In the genomic region with DNA sequence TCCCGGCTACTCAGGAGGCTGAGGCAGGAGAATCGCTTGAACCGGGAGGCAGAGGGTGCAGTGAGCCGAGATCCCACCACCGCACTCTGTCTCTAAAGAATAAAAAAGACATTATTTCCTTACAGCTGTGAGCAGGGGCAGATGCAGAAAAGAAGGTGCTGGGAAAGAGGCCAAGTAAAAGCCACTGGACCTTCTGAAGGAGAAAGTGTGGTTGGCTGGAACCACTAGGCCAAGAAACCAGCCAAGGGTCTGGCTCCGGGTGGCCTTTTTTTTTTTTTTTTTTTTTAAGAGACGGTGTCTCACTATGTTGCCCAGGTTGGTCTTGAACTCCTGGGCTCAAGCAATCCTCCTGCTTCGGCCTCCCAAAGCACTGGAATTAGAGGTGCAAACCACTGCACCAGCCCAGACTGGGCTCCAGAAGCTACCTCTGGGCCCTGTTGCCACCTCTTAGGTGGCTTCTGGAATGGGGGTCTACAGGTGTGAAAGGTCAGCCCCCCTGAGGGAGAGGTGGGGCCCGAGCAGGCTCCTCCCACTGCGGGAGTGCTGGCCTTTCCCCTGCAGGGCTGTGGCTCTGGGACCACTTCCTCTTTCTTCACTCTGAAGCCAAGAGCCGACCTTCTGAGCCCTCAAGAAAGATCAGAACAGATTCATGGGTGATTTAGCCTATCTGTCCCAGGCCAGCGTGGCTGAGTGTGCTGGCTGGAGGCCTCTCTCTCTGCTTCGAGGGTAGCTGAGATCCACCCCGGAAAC, we compare ENCODE assay signal across 9 cellular contexts. TPM values are rescaled to one million over a fixed set of nuclear protein-coding genes. Genes with fewer than 3 reads are reported as not detected.
DNase-seq lines count a peak whose midpoint lies in the region; ATAC-seq lines count a peak whose summit lies in the region.
"Had no signal": no experiment of that assay in that cellular context is flagged by ENCODE, and none has a peak within 500 bp of the region (broad histone marks: within the 10 kb centered on the region; RNA-seq: fewer than 3 reads in every experiment).

A gene with protein sequence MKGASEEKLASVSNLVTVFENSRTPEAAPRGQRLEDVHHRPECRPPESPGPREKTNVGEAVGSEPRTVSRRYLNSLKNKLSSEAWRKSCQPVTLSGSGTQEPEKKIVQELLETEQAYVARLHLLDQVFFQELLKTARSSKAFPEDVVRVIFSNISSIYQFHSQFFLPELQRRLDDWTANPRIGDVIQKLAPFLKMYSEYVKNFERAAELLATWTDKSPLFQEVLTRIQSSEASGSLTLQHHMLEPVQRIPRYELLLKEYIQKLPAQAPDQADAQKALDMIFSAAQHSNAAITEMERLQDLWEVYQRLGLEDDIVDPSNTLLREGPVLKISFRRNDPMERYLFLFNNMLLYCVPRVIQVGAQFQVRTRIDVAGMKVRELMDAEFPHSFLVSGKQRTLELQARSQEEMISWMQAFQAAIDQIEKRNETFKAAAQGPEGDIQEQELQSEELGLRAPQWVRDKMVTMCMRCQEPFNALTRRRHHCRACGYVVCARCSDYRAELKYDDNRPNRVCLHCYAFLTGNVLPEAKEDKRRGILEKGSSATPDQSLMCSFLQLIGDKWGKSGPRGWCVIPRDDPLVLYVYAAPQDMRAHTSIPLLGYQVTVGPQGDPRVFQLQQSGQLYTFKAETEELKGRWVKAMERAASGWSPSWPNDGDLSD (plus strand): TSS at position 595 of the 750 bp plus-strand sequence. CDS start 163 bp downstream, outside the sequence.

- peak within 1 kb of the TSS; percentile 71 for H3K27ac Mint-ChIP-seq in activated CD8-positive, alpha-beta T cell treated with anti-CD3 and anti-CD28 coated beads, Interleukin-2, amount 10 ng/mL, durations not matched to agents 7 days and 5 days
- H3K27ac Mint-ChIP-seq in naive B cell, result peak within 1 kb of the TSS; percentile 93 to 99 (median 96)

- POLR2A ChIA-PET in activated CD8-positive, alpha-beta T cell treated with anti-CD3 and anti-CD28 coated beads, Interleukin-2, amount 10 ng/mL, durations not matched to agents 7 days and 5 days (lab: Charles Lee), result interaction anchor here (0.6 to 2.4 kb wide), 3 partner anchors 12 to 20 kb away, joined by 3 to 11 read pairs (median 3); a partner anchor contains a TSS

- H3K27me3 Mint-ChIP-seq in activated CD8-positive, alpha-beta T cell treated with anti-CD3 and anti-CD28 coated beads, Interleukin-2, amount 10 ng/mL, durations not matched to agents 7 days and 5 days (ENCODE audit: low read depth), result peaks cover 3% of the 10 kb centered on the region
- H3K27me3 Mint-ChIP-seq in naive B cell, result no peaks in the 10 kb centered on the region

- H3K4me3 Mint-ChIP-seq in activated CD8-positive, alpha-beta T cell treated with anti-CD3 and anti-CD28 coated beads, Interleukin-2, amount 10 ng/mL, durations not matched to agents 7 days and 5 days, result peak within 1 kb of the TSS; percentile 56
- peak within 1 kb of the TSS; percentile 97 to 100 (median 100) for H3K4me3 Mint-ChIP-seq in naive B cell

- no peaks in the 10 kb centered on the region for H3K9me3 Mint-ChIP-seq in activated CD8-positive, alpha-beta T cell treated with anti-CD3 and anti-CD28 coated beads, Interleukin-2, amount 10 ng/mL, durations not matched to agents 7 days and 5 days (ENCODE audit: insufficient read depth)
- no peaks in the 10 kb centered on the region for H3K9me3 Mint-ChIP-seq in naive B cell

- H3K4me1 Mint-ChIP-seq in activated CD8-positive, alpha-beta T cell treated with anti-CD3 and anti-CD28 coated beads, Interleukin-2, amount 10 ng/mL, durations not matched to agents 7 days and 5 days (ENCODE audit: low read depth), result peaks cover 32% of the 10 kb centered on the region
- H3K4me1 Mint-ChIP-seq in naive B cell, result peaks cover 73 to 92% (median 84%) of the 10 kb centered on the region in 3 donors

- DNase-seq in AML-193 (lab: John Stamatoyannopoulos, UW), result peak; percentile 60 to 69
- DNase-seq in activated CD8-positive, alpha-beta T cell treated with anti-CD3 and anti-CD28 coated beads, Interleukin-2, amount 10 ng/mL, durations not matched to agents 7 days and 5 days, result no peak
- peak; percentile 82 for DNase-seq in naive B cell
- DNase-seq in epidermal melanocyte (ENCODE audit: insufficient read length, low spot score), result no peak
- DNase-seq in NCI-H2081 treated with DMSO at 0.1 percent for 48 hours (lab: John Stamatoyannopoulos, UW), result no peak
- no peak for DNase-seq in activated CD4-positive, alpha-beta T cell treated with anti-CD3 and anti-CD28 coated beads, Interleukin-2, amount 50 U/mL, for 1 hour

- CTCF ChIA-PET in activated CD8-positive, alpha-beta T cell treated with anti-CD3 and anti-CD28 coated beads, Interleukin-2, amount 10 ng/mL, durations not matched to agents 7 days and 5 days (lab: Charles Lee), result interaction anchor here (1.7 to 3.5 kb wide), 5 partner anchors 13 to 240 kb away, joined by 5 to 63 read pairs (median 10); a partner anchor contains a TSS

- ATAC-seq in GM19023 (IDR thresholded peaks at IDR 0.05; ENCODE audit: unreplicated experiment), result peak; percentile 67
- ATAC-seq in HG03103 (IDR thresholded peaks at IDR 0.05; ENCODE audit: low read depth, unreplicated experiment), result peak; percentile 54
- ATAC-seq in activated CD8-positive, alpha-beta T cell treated with anti-CD3 and anti-CD28 coated beads, Interleukin-2, amount 10 ng/mL, durations not matched to agents 7 days and 5 days, result peak; percentile 31
- ATAC-seq in naive B cell (ENCODE audit: low read depth in 2 of 2), result peak; percentile 75 to 80

- peaks cover 4% of the 10 kb centered on the region for H3K36me3 Mint-ChIP-seq in activated CD8-positive, alpha-beta T cell treated with anti-CD3 and anti-CD28 coated beads, Interleukin-2, amount 10 ng/mL, durations not matched to agents 7 days and 5 days (ENCODE audit: low read depth)
- peaks cover 6 to 14% of the 10 kb centered on the region in 2 donors for H3K36me3 Mint-ChIP-seq in naive B cell

RNA-seq across cellular contexts. Expression of the gene that starts here (rescaled TPM):
- total RNA-seq in activated CD8-positive, alpha-beta T cell treated with anti-CD3 and anti-CD28 coated beads, Interleukin-2, amount 10 ng/mL, durations not matched to agents 7 days and 5 days, result 10 to 100 TPM; 10.1 to 12.1 TPM
- 100 to 1,000 TPM in 1 of 6 donors, 10 to 100 TPM in 5; 31.5 to 133 (median 69.2) TPM for polyA plus RNA-seq in naive B cell (ENCODE audit: low read depth in 6 of 6)
- total RNA-seq: Daoy had no signal

Comparison
In these comparisons a context has a peak if more than half of its experiments do, and no peak if none do; other contexts are left out.
1. DNase-seq: peak in AML-193 (2 of 2) and naive B cell (single experiment); none in activated CD8-positive, alpha-beta T cell treated with anti-CD3 and anti-CD28 coated beads, Interleukin-2, amount 10 ng/mL, durations not matched to agents 7 days and 5 days (single experiment), epidermal melanocyte (single experiment), NCI-H2081 treated with DMSO at 0.1 percent for 48 hours (single experiment) and activated CD4-positive, alpha-beta T cell treated with anti-CD3 and anti-CD28 coated beads, Interleukin-2, amount 50 U/mL, for 1 hour (single experiment).
2. Peak in every context shown above with its lines, with median percentiles within 50 percentile points of each other: ATAC-seq.